8 cellular contexts compared by ENCODE assay signal in genomic region chr1:173475564-173476196, GRCh38. TPM values are rescaled to one million over a fixed set of nuclear protein-coding genes. Genes with fewer than 3 reads are reported as not detected.
DNase-seq lines count a peak whose midpoint lies in the region; ATAC-seq, FAIRE-seq and TF ChIP-seq lines count a peak whose summit lies in the region.

No MANE protein-coding gene starts in this region.

- H3K36me3 ChIP-seq in fibroblast of lung (ENCODE audit: control insufficient read depth, insufficient read depth, low read length): no peaks in the 10 kb centered on the region

- H3K4me2 ChIP-seq in fibroblast of lung (ENCODE audit: extremely low read depth, insufficient read depth, low read length): peak overlapping the region; percentile 97

- DNase-seq in A172 (ENCODE audit: low spot score) (peak; percentile 58), GM12891 (ENCODE audit: insufficient read length, low spot score) (no peak), fibroblast of lung (ENCODE audit: low read depth in 2 of 2) (peak; percentile 80 to 83), pons (ENCODE audit: low spot score) (peak; percentile 19), NCI-H1694 treated with DMSO at 0.1 percent for 48 hours (lab: John Stamatoyannopoulos, UW) (no peak)

- peak; percentile 20 for FAIRE-seq in GM12891 (lab: Jason Lieb, UNC)

- ATAC-seq in HG03520 (IDR thresholded peaks at IDR 0.05; ENCODE audit: unreplicated experiment): no peak
- no peak for ATAC-seq in HG03457 (IDR thresholded peaks at IDR 0.05; ENCODE audit: unreplicated experiment)

- TF ChIP-seq CTCF in VCaP (conservative IDR thresholded peaks at IDR 0.05) (no peak), fibroblast of lung (conservative IDR thresholded peaks at IDR 0.05 in 1 of 2, IDR thresholded peaks at IDR 0.05 in 1 of 2; ENCODE audit: low read depth in 1 of 2, low read length in 2 of 2) (no peak)

- no peaks in the 10 kb centered on the region for H3K27me3 ChIP-seq in fibroblast of lung (ENCODE audit: control insufficient read depth, insufficient read depth, low read length)

- no peaks in the 10 kb centered on the region for H4K20me1 ChIP-seq in fibroblast of lung (ENCODE audit: control insufficient read depth, extremely low read depth, insufficient read depth, low read length)

- H3K9ac ChIP-seq in fibroblast of lung (ENCODE audit: insufficient read depth, low read length): no peak overlapping the region

- peaks cover 37% of the 10 kb centered on the region for H3K79me2 ChIP-seq in fibroblast of lung (ENCODE audit: control insufficient read depth, insufficient read depth, low read length)

- H3K4me3 ChIP-seq in fibroblast of lung (replicated peaks in 1 of 4; ENCODE audit: control extremely low read depth in 1 of 4, insufficient read depth in 1 of 4, low read depth in 3 of 4, low read length in 4 of 4): peak overlapping the region; percentile 66 to 77 (median 71)

- no peaks in the 10 kb centered on the region for H3K9me3 ChIP-seq in fibroblast of lung (ENCODE audit: control insufficient read depth, insufficient read depth, low read depth, low read length)

- TF ChIP-seq POLR2A in GM12891 (IDR thresholded peaks at IDR 0.05; ENCODE audit: low read depth, low read length): no peak

- peak overlapping the region; percentile 93 for H3K27ac ChIP-seq in VCaP
- peak overlapping the region; percentile 84 for H3K27ac ChIP-seq in fibroblast of lung (ENCODE audit: insufficient read depth, low read length)

- no peak overlapping the region for H2AFZ ChIP-seq in fibroblast of lung (ENCODE audit: low read length)

- peaks cover 12% of the 10 kb centered on the region for H3K4me1 ChIP-seq in fibroblast of lung (ENCODE audit: control insufficient read depth, extremely low read depth, insufficient read depth, low read length)

TF ChIP-seq in GM12891, 5 proteins besides CTCF, POLR2A, EP300 and RAD21:
- TF ChIP-seq PAX5 (IDR thresholded peaks at IDR 0.05; ENCODE audit: insufficient read depth, low read length, severe bottlenecking): no peak
- no peak for TF ChIP-seq POU2F2 (IDR thresholded peaks at IDR 0.05; ENCODE audit: low read depth, low read length)
- TF ChIP-seq POLR2AphosphoS5 (IDR thresholded peaks at IDR 0.05; ENCODE audit: low read depth, low read length): no peak
- TF ChIP-seq SPI1 (IDR thresholded peaks at IDR 0.05; ENCODE audit: low read depth, low read length): no peak
- TF ChIP-seq TAF1 (IDR thresholded peaks at IDR 0.05; ENCODE audit: low read depth, low read length): no peak
TF ChIP-seq in GM12891: peak in this region for 0.

RNA-seq across cellular contexts. Expression of gene PRDX6, which starts 1.5 kb away (rescaled TPM):
- total RNA-seq in A172 (2014; rRNA removed; shearing (Covaris generic)): 436 and 466 TPM in 2 replicates
- 78.0 TPM for polyA plus RNA-seq in GM12891 (2012; ENCODE audit: low read depth, missing spikeins)
- 138 and 183 TPM in 2 replicates for total RNA-seq in fibroblast of lung
- 307 and 384 TPM in 2 replicates for polyA plus RNA-seq in fibroblast of lung
- polyA plus RNA-seq in fibroblast of lung (2012): 258 and 298 TPM in 2 replicates
- 127 and 154 TPM in 2 replicates for polyA minus RNA-seq in fibroblast of lung (ENCODE audit: low replicate concordance)

Comparison
In these comparisons a context has a peak if more than half of its experiments do, and no peak if none do; other contexts are left out.
1. DNase-seq: peak in A172 (single experiment), fibroblast of lung (2 of 2) and pons (single experiment); none in GM12891 (single experiment) and NCI-H1694 treated with DMSO at 0.1 percent for 48 hours (single experiment).